ENCODE assay signal across 11 cellular contexts in the genomic region with DNA sequence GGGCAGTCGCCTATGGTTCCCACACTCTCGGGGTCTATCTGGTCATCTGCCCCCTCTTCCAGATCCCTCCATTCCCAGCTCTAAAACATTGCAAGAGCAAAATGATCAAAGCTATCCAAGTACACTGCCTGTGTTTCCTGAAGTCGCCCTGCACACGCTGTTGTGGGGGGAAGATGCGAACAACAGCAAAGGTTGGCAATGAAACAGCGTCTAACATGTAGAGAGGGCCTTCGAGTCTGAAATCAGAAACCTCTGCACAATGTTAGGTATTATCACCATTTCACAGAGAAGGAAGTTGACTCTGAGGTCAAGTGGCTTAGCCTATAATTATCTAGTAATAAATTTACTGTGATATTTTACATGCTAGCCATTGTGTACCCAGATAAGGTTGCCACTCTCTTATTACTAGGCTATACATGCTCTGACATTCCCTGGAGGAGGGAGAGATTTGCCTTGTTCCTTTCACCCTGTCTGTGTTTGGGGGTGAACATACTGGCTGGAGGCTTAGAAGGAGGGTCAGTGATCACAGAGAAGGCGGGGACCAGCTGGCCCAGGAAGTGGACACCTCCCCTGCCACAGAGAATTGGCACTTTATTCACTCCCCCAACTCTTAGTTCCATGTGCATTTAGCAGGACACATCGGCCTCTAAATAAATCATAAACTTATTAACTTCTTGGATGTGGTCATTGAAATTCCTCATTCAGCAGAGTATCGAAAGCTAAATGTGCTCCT. TPM values are rescaled to one million over a fixed set of nuclear protein-coding genes. Genes with fewer than 3 reads are reported as not detected.
DNase-seq lines count a peak whose midpoint lies in the region; ATAC-seq, FAIRE-seq and TF ChIP-seq lines count a peak whose summit lies in the region.
"Had no signal": no experiment of that assay in that cellular context is flagged by ENCODE, and none has a peak within 500 bp of the region (broad histone marks: within the 10 kb centered on the region; RNA-seq: fewer than 3 reads in every experiment).

No MANE protein-coding gene starts in this region.

- H3K4me1 ChIP-seq in heart right ventricle, result peaks cover 0 to 58% (median 28%) of the 10 kb centered on the region in 9 donors
- no peaks in the 10 kb centered on the region for H3K4me1 ChIP-seq in small intestine (ENCODE audit: control insufficient read depth in 2 of 2, insufficient read depth in 1 of 2, low read depth in 1 of 2, low read length in 1 of 2)

- peak in 7 of 8 donors; percentile 31 to 66 (median 38) for ATAC-seq in heart right ventricle
- ATAC-seq: activated CD4-positive, CD25-positive, alpha-beta regulatory T cell treated with anti-CD3 and anti-CD28 coated beads, Interleukin-2, amount 50 U/mL, for 24 hours had no signal

- intact Hi-C loops in heart right ventricle (cut with DNase I), result loop anchor here in 1 of 10 donors (10.0 kb wide), 1 partner anchor 47 kb away; no protein-coding TSS in a partner anchor

- no peak for TF ChIP-seq CTCF in heart right ventricle (IDR thresholded peaks at IDR 0.05)

- 50 to 53% methylated on average over 10 of the region's 10 CpGs for WGBS in heart right ventricle, 2 donors
- WGBS in small intestine, 3 donors, result 62 to 63% (median 63%) methylated on average over 10 of the region's 10 CpGs

- H3K4me3 ChIP-seq in heart right ventricle (peak overlapping the region in 1 of 10 donors; percentile 19), small intestine (ENCODE audit: low read depth in 1 of 2, low read length in 2 of 2) (no peak overlapping the region)

- FAIRE-seq in small intestine (lab: Jason Lieb, UNC), result no peak

- H3K27ac ChIP-seq in heart right ventricle, result peak overlapping the region in 6 of 10 donors; percentile 0 to 57 (median 47)
- no peak overlapping the region for H3K27ac ChIP-seq in small intestine (ENCODE audit: low read depth in 1 of 2, low read length in 1 of 2)

- DNase-seq in NCI-H1092 treated with DMSO at 0.1 percent for 48 hours (lab: John Stamatoyannopoulos, UW), result peak; percentile 92
- DNase-seq in NCI-H510A treated with DMSO at 0.1 percent for 48 hours (lab: John Stamatoyannopoulos, UW), result peak; percentile 61
- no peak for DNase-seq in heart right ventricle
- DNase-seq in small intestine, result peak; percentile 41
- DNase-seq in stimulated activated CD8-positive, alpha-beta memory T cell treated with anti-CD3 and anti-CD28 coated beads, Interleukin-4, amount 100 ng/mL, for 48 hours, result no peak
- DNase-seq in activated T-cell treated with anti-CD3 and anti-CD28 coated beads, Interleukin-2, amount 50 U/mL, for 48 hours, result no peak
- DNase-seq in stimulated activated CD4-positive, alpha-beta T cell treated with anti-CD3 and anti-CD28 coated beads, Interleukin-4, amount 100 ng/mL, for 1 hour, result no peak
- DNase-seq: CD4-positive, CD25-positive, alpha-beta regulatory T cell; naive B cell; NCI-H524 treated with DMSO at 0.1 percent for 48 hours had no signal

- H3K9me3 ChIP-seq in heart right ventricle (no peaks in the 10 kb centered on the region), small intestine (ENCODE audit: control insufficient read depth, low read depth) (no peaks in the 10 kb centered on the region)

- H3K36me3 ChIP-seq in heart right ventricle, result no peaks in the 10 kb centered on the region
- H3K36me3 ChIP-seq in small intestine (ENCODE audit: control insufficient read depth in 2 of 2, insufficient read depth in 2 of 2, low read length in 2 of 2), result no peaks in the 10 kb centered on the region

- no peaks in the 10 kb centered on the region for H3K27me3 ChIP-seq in heart right ventricle
- no peaks in the 10 kb centered on the region for H3K27me3 ChIP-seq in small intestine (ENCODE audit: control insufficient read depth in 2 of 2, insufficient read depth in 2 of 2, low read length in 2 of 2)

RNA-seq across cellular contexts. Expression of a gene that starts 36.8 kb away (rescaled TPM):
- total RNA-seq in heart right ventricle, result 10 to 100 TPM in 7 of 10 donors, 1 to 10 TPM in 3; 7.5 to 16.7 (median 11.5) TPM
- 1 to 10 TPM; 8.1 to 8.9 TPM for polyA plus RNA-seq in heart right ventricle
- 1 to 10 TPM; 1.8 to 4.2 (median 2.2) TPM for polyA plus RNA-seq in small intestine

Comparison
In these comparisons a context has a peak if more than half of its experiments do, and no peak if none do; other contexts are left out.
1. DNase-seq: peak in NCI-H1092 treated with DMSO at 0.1 percent for 48 hours (single experiment), NCI-H510A treated with DMSO at 0.1 percent for 48 hours (single experiment) and small intestine (single experiment); none in heart right ventricle (0 of 2), stimulated activated CD8-positive, alpha-beta memory T cell treated with anti-CD3 and anti-CD28 coated beads, Interleukin-4, amount 100 ng/mL, for 48 hours (single experiment), activated T-cell treated with anti-CD3 and anti-CD28 coated beads, Interleukin-2, amount 50 U/mL, for 48 hours (0 of 2) and stimulated activated CD4-positive, alpha-beta T cell treated with anti-CD3 and anti-CD28 coated beads, Interleukin-4, amount 100 ng/mL, for 1 hour (single experiment).
2. H3K27ac ChIP-seq: peak in heart right ventricle (6 of 10); none in small intestine (0 of 2).